ENCODE assay signal across 9 cellular contexts in genomic region chr10:114471906-114472873, GRCh38.
A peak's percentile ranks its signal among the peaks of the same experiment; 100 is the strongest.
DNase-seq lines count a peak whose midpoint lies in the region; ATAC-seq and TF ChIP-seq lines count a peak whose summit lies in the region.
"Had no signal": no experiment of that assay in that cellular context is flagged by ENCODE, and none has a peak within 500 bp of the region (broad histone marks: within the 10 kb centered on the region; RNA-seq: fewer than 3 reads in every experiment).

No MANE protein-coding gene starts in this region.

- H3K36me3 ChIP-seq in GM23338 (ENCODE audit: insufficient read depth) (no peaks in the 10 kb centered on the region), PC-3 (ENCODE audit: low read depth, low read length) (no peaks in the 10 kb centered on the region)

- BruUV-seq in PC-3 (replicated peaks; lab: Mats Ljungman, UMichigan), result no TSS peak

- peak; percentile 84 for ATAC-seq in GM23338
- peak; percentile 77 for ATAC-seq in PC-3
- peak; percentile 77 for ATAC-seq in left colon
- no peak for ATAC-seq in HG03196 (IDR thresholded peaks at IDR 0.05; ENCODE audit: unreplicated experiment)

- intact Hi-C loops in CD14-positive monocyte (cut with micrococcal nuclease), result loop anchor here in 1 of 2 donors (10.0 kb wide), 1 partner anchor 313 kb away; no protein-coding TSS in a partner anchor
- intact Hi-C loops in PC-3 (cut with micrococcal nuclease), result loop anchor here (1.0 to 2.0 kb wide), 3 partner anchors 76 to 315 kb away; no protein-coding TSS in a partner anchor
- intact Hi-C loops in left colon (cut with DNase I, micrococcal nuclease), result loop anchor here in 1 of 2 donors (1.0 to 5.0 kb wide), 2 partner anchors 76 to 310 kb away; no protein-coding TSS in a partner anchor

- H3K27me3 ChIP-seq in GM23338 (ENCODE audit: insufficient read depth) (no peaks in the 10 kb centered on the region), PC-3 (ENCODE audit: low read length) (no peaks in the 10 kb centered on the region)

- H3K27ac ChIP-seq in GM23338 (ENCODE audit: low read depth) (peak overlapping the region; percentile 3; the same call in 1 of the 2 replicates), PC-3 (ENCODE audit: low read length) (no peak overlapping the region)

- H3K79me2 ChIP-seq in GM23338 (replicated peaks; ENCODE audit: insufficient read depth) (no peaks in the 10 kb centered on the region), PC-3 (ENCODE audit: low read length) (no peaks in the 10 kb centered on the region)

- CTCF ChIA-PET in PC-3 (lab: Charles Lee), result interaction anchor here (0.5 to 1.6 kb wide), 11 partner anchors 70 to 314 kb away, joined by 3 to 12 read pairs (median 6); no protein-coding TSS in a partner anchor

- H3K4me3 ChIP-seq in GM23338 (no peak overlapping the region), PC-3 (ENCODE audit: low read length) (no peak overlapping the region)

- H3K27ac Mint-ChIP-seq in CD14-positive monocyte (no peak overlapping the region), GM23338 (peak overlapping the region; percentile 81)
- H3K27ac Mint-ChIP-seq: stimulated activated memory B cell treated with anti-CD40 and anti-IgM and Interleukin-4, amounts not matched to agents 10 μg/mL and 1 μg/mL and 100 μg/mL, for 72 hours had no signal

- POLR2A ChIA-PET in PC-3 (lab: Charles Lee; ENCODE audit: unreplicated experiment), result no interaction called here

- H3K4me3 Mint-ChIP-seq in CD14-positive monocyte (no peak overlapping the region), GM23338 (no peak overlapping the region)
- H3K4me3 Mint-ChIP-seq: stimulated activated memory B cell treated with anti-CD40 and anti-IgM and Interleukin-4, amounts not matched to agents 10 μg/mL and 1 μg/mL and 100 μg/mL, for 72 hours had no signal

- peaks cover 19% of the 10 kb centered on the region for H3K4me1 ChIP-seq in GM23338 (ENCODE audit: insufficient read depth)
- H3K4me1 ChIP-seq in PC-3 (ENCODE audit: insufficient read depth, low read length), result peaks cover 14% of the 10 kb centered on the region

- peak; percentile 7 for TF ChIP-seq CTCF in CD14-positive monocyte (IDR thresholded peaks at IDR 0.05)
- TF ChIP-seq CTCF in GM23338 (conservative IDR thresholded peaks at IDR 0.05; ENCODE audit: low read depth in 2 of 2), result no peak
- TF ChIP-seq CTCF in PC-3 (conservative IDR thresholded peaks at IDR 0.05; ENCODE audit: low read depth, low read length), result no peak

- H3K27me3 Mint-ChIP-seq in CD14-positive monocyte (ENCODE audit: low read depth in 3 of 3) (peaks cover 0 to 3% (median 2%) of the 10 kb centered on the region in 3 donors), GM23338 (ENCODE audit: insufficient read depth, low read depth, poor library complexity) (peaks cover 1% of the 10 kb centered on the region)
- H3K27me3 Mint-ChIP-seq: stimulated activated memory B cell treated with anti-CD40 and anti-IgM and Interleukin-4, amounts not matched to agents 10 μg/mL and 1 μg/mL and 100 μg/mL, for 72 hours had no signal

- H3K9me3 Mint-ChIP-seq in CD14-positive monocyte (peaks cover 0 to 3% (median 0%) of the 10 kb centered on the region in 7 donors), GM23338 (no peaks in the 10 kb centered on the region)
- H3K9me3 Mint-ChIP-seq: stimulated activated memory B cell treated with anti-CD40 and anti-IgM and Interleukin-4, amounts not matched to agents 10 μg/mL and 1 μg/mL and 100 μg/mL, for 72 hours had no signal

- peak overlapping the region; percentile 64 for H3K4me2 ChIP-seq in GM23338
- H3K4me2 ChIP-seq in PC-3 (ENCODE audit: low read length), result peak overlapping the region; percentile 26; the same call in 1 of the 2 replicates

- H3K9me3 ChIP-seq in PC-3 (ENCODE audit: low read length), result no peaks in the 10 kb centered on the region

- H3K9ac ChIP-seq in PC-3 (ENCODE audit: low read length), result no peak overlapping the region

- H3K4me1 Mint-ChIP-seq in CD14-positive monocyte (peaks cover 2% of the 10 kb centered on the region), GM23338 (peaks cover 25% of the 10 kb centered on the region)

- H3F3A ChIP-seq in GM23338 (replicated peaks; ENCODE audit: low read depth) (no peaks in the 10 kb centered on the region), PC-3 (ENCODE audit: low read length, unreplicated experiment) (no peaks in the 10 kb centered on the region)

- no peak overlapping the region for H2AFZ ChIP-seq in GM23338
- H2AFZ ChIP-seq in PC-3 (ENCODE audit: low read length), result no peak overlapping the region

- H4K20me1 ChIP-seq in GM23338 (replicated peaks; ENCODE audit: insufficient read depth) (no peaks in the 10 kb centered on the region; the same call in 1 of the 2 replicates), PC-3 (ENCODE audit: low read length) (no peaks in the 10 kb centered on the region)

- H3K9me2 ChIP-seq in GM23338 (ENCODE audit: insufficient read depth) (no peaks in the 10 kb centered on the region), PC-3 (replicated peaks; ENCODE audit: low read length) (no peaks in the 10 kb centered on the region)

- no peaks in the 10 kb centered on the region for H3K36me3 Mint-ChIP-seq in CD14-positive monocyte
- peaks cover 10% of the 10 kb centered on the region; the same call in 1 of the 3 replicates for H3K36me3 Mint-ChIP-seq in GM23338 (ENCODE audit: low read depth)

- DNase-seq in CD14-positive monocyte (ENCODE audit: low spot score), result no peak
- peak; percentile 56 for DNase-seq in GM23338 (ENCODE audit: low spot score)
- peak; percentile 59 for DNase-seq in PC-3
- no peak for DNase-seq in left colon
- DNase-seq in DMS114 treated with DMSO at 0.1 percent for 48 hours (lab: John Stamatoyannopoulos, UW; ENCODE audit: unreplicated experiment), result no peak
- DNase-seq in T-helper 1 cell, result no peak
- DNase-seq in NCI-H446 treated with DMSO at 0.1 percent for 48 hours (lab: John Stamatoyannopoulos, UW), result no peak

TF ChIP-seq in GM23338, 12 proteins besides CTCF, POLR2A, EP300 and RAD21 (continues in another document):
- TF ChIP-seq EZH2 (IDR thresholded peaks at IDR 0.05; ENCODE audit: low read depth, unreplicated experiment), result no peak
- TF ChIP-seq ZNF114 (CRISPR knock-in tag; IDR thresholded peaks at IDR 0.05), result no peak
- TF ChIP-seq POLR2AphosphoS5 (IDR thresholded peaks at IDR 0.05; ENCODE audit: low read depth), result no peak
- TF ChIP-seq REST (IDR thresholded peaks at IDR 0.05; ENCODE audit: unreplicated experiment), result no peak
- TF ChIP-seq CREB1 (CRISPR knock-in tag; IDR thresholded peaks at IDR 0.05; ENCODE audit: low read depth), result no peak
- TF ChIP-seq ETS1 (IDR thresholded peaks at IDR 0.05), result no peak
- TF ChIP-seq EZH2phosphoT487 (IDR thresholded peaks at IDR 0.05; ENCODE audit: unreplicated experiment), result no peak
- TF ChIP-seq JUNB (IDR thresholded peaks at IDR 0.05; ENCODE audit: unreplicated experiment), result no peak
- no peak for TF ChIP-seq STAT1 (IDR thresholded peaks at IDR 0.05; ENCODE audit: unreplicated experiment)
- TF ChIP-seq ZNF331 (CRISPR knock-in tag; IDR thresholded peaks at IDR 0.05; ENCODE audit: low read depth), result no peak

Comparison
In these comparisons a context has a peak if more than half of its experiments do, and no peak if none do; other contexts are left out.
1. DNase-seq: peak in GM23338 (single experiment) and PC-3 (single experiment); none in CD14-positive monocyte (single experiment), left colon (0 of 2), DMS114 treated with DMSO at 0.1 percent for 48 hours (single experiment), T-helper 1 cell (0 of 5) and NCI-H446 treated with DMSO at 0.1 percent for 48 hours (single experiment).